Comparison of ENCODE assay signal across 40 cellular contexts in genomic region chr19:14957464-14957863, GRCh38. TPM values are rescaled to one million over a fixed set of nuclear protein-coding genes. Genes with fewer than 3 reads are reported as not detected.
"Had no signal": no experiment of that assay in that cellular context is flagged by ENCODE, and none has a peak within 500 bp of the region (broad histone marks: within the 10 kb centered on the region; RNA-seq: fewer than 3 reads in every experiment).

No MANE protein-coding gene starts in this region.

- H3K4me3 ChIP-seq: adrenal gland, ascending aorta, body of pancreas, breast epithelium, cardiac muscle cell had no signal

- ATAC-seq: activated naive CD4-positive, alpha-beta T cell treated with anti-CD3 and anti-CD28 coated beads, Interleukin-2, amount 50 U/mL, for 72 hours; activated naive CD8-positive, alpha-beta T cell treated with anti-CD3 and anti-CD28 coated beads, Interleukin-2, amount 50 U/mL, for 24 hours; activated T-cell treated with anti-CD3 and anti-CD28 coated beads, Interleukin-2, amount 50 U/mL, for 4 hours; activated T-cell treated with anti-CD3 and anti-CD28 coated beads, Interleukin-2, amount 50 U/mL, for 72 hours; activated T-helper 17 cell treated with anti-CD3 and anti-CD28 coated beads, Interleukin-2, amount 50 U/mL, for 72 hours; body of pancreas had no signal

- DNase-seq: activated effector memory CD4-positive, alpha-beta T cell treated with anti-CD3 and anti-CD28 coated beads, Interleukin-2, amount 50 U/mL, for 16 hours; activated effector memory CD4-positive, alpha-beta T cell treated with Interleukin-2 at 50 U/mL for 16 hours; activated gamma-delta T cell; activated gamma-delta T cell treated with Interleukin-2 at 50 U/mL for 16 hours; activated naive CD4-positive, alpha-beta T cell; activated naive CD4-positive, alpha-beta T cell treated with anti-CD3 and anti-CD28 coated beads for 36 hours; activated naive CD4-positive, alpha-beta T cell treated with anti-CD3 and anti-CD28 coated beads, Interleukin-2, amount 10 ng/mL, durations not matched to agents 7 days and 5 days; activated naive CD4-positive, alpha-beta T cell treated with anti-CD3 and anti-CD28 coated beads, Interleukin-2, amount 50 U/mL, for 16 hours; activated naive CD4-positive, alpha-beta T cell treated with Interleukin-2 at 50 U/mL for 16 hours; activated naive CD8-positive, alpha-beta T cell treated with anti-CD3 and anti-CD28 coated beads for 36 hours; activated naive CD8-positive, alpha-beta T cell treated with anti-CD3 and anti-CD28 coated beads, Interleukin-2, amount 10 ng/mL, durations not matched to agents 7 days and 5 days; activated naive CD8-positive, alpha-beta T cell treated with anti-CD3 and anti-CD28 coated beads, Interleukin-2, amount 50 U/mL, for 24 hours; activated T-cell treated with anti-CD3 and anti-CD28 coated beads, Interleukin-2, amount 50 U/mL, for 1 hour; activated T-cell treated with anti-CD3 and anti-CD28 coated beads, Interleukin-2, amount 50 U/mL, for 24 hours; activated T-cell treated with anti-CD3 and anti-CD28 coated beads, Interleukin-2, amount 50 U/mL, for 4 hours; activated T-cell treated with anti-CD3 and anti-CD28 coated beads, Interleukin-2, amount 50 U/mL, for 48 hours; activated T-cell treated with anti-CD3 and anti-CD28 coated beads, Interleukin-2, amount 50 U/mL, for 72 hours; adrenal gland; amniotic stem cell; amygdala; anterior cingulate cortex; aorta; body of pancreas; brain microvascular endothelial cell; caudate nucleus; central memory CD4-positive, alpha-beta T cell; cerebellar nuclear complex had no signal

- H3K9me3 ChIP-seq: adrenal gland had no signal

- H3K36me3 ChIP-seq: adrenal gland, ascending aorta, brain microvascular endothelial cell, breast epithelium, cardiac muscle cell had no signal

- H3K27me3 ChIP-seq: adrenal gland, ascending aorta, body of pancreas, brain microvascular endothelial cell, cardiac muscle cell had no signal

- FAIRE-seq: astrocyte, bronchial epithelial cell had no signal

- H3K4me1 ChIP-seq: adrenal gland, ascending aorta, body of pancreas, breast epithelium had no signal

- H3K27ac ChIP-seq: adrenal gland, ascending aorta, body of pancreas, brain microvascular endothelial cell, breast epithelium, cardiac muscle cell had no signal

RNA-seq across cellular contexts. Expression of gene OR7C2, which starts 16.2 kb away (rescaled TPM):
- total RNA-seq: activated naive CD4-positive, alpha-beta T cell treated with anti-CD3 and anti-CD28 coated beads for 36 hours; activated naive CD4-positive, alpha-beta T cell treated with anti-CD3 and anti-CD28 coated beads, Interleukin-2, amount 50 U/mL, for 72 hours; activated naive CD8-positive, alpha-beta T cell treated with anti-CD3 and anti-CD28 coated beads for 36 hours; activated naive CD8-positive, alpha-beta T cell treated with anti-CD3 and anti-CD28 coated beads, Interleukin-2, amount 10 ng/mL, durations not matched to agents 7 days and 5 days; activated T-cell treated with anti-CD3 and anti-CD28 coated beads, Interleukin-2, amount 50 U/mL, for 4 hours; activated T-cell treated with anti-CD3 and anti-CD28 coated beads, Interleukin-2, amount 50 U/mL, for 72 hours; activated T-helper 1 cell treated with anti-CD3 and anti-CD28 coated beads, Interleukin-12 subunit alpha, Interleukin-12 subunit beta, Interleukin-2, Interleukin-4 antibody, amounts not matched to agents 30 ng/mL and 10 ng/mL and 1 ng/mL, durations not matched to agents 14 hours and 24 hours and 36 hours; activated T-helper 17 cell treated with anti-CD3 and anti-CD28 coated beads, Interleukin-2, amount 50 U/mL, for 72 hours; activated T-helper 2 cell treated with anti-CD3 and anti-CD28 coated beads, Interferon-gamma antibody, Interleukin-2, Interleukin-4, amounts not matched to agents 10 μg/mL and 5 μg/mL and 100 μg/mL, durations not matched to agents 14 hours and 24 hours and 36 hours; adrenal gland; aorta; ascending aorta; astrocyte; body of pancreas; breast epithelium; bronchial epithelial cell; cardiac muscle cell; cardiac septum; cerebellum; chondrocyte had no signal
- polyA plus RNA-seq: adipose tissue, adrenal gland, aorta, cardiac muscle cell had no signal

RNA-seq across cellular contexts. Expression of gene SLC1A6, which starts 22.2 kb away (rescaled TPM):
- total RNA-seq: activated naive CD4-positive, alpha-beta T cell treated with anti-CD3 and anti-CD28 coated beads for 36 hours; activated naive CD4-positive, alpha-beta T cell treated with anti-CD3 and anti-CD28 coated beads, Interleukin-2, amount 50 U/mL, for 72 hours; activated naive CD8-positive, alpha-beta T cell treated with anti-CD3 and anti-CD28 coated beads for 36 hours; activated naive CD8-positive, alpha-beta T cell treated with anti-CD3 and anti-CD28 coated beads, Interleukin-2, amount 10 ng/mL, durations not matched to agents 7 days and 5 days; activated T-cell treated with anti-CD3 and anti-CD28 coated beads, Interleukin-2, amount 50 U/mL, for 4 hours; activated T-cell treated with anti-CD3 and anti-CD28 coated beads, Interleukin-2, amount 50 U/mL, for 72 hours; activated T-helper 1 cell treated with anti-CD3 and anti-CD28 coated beads, Interleukin-12 subunit alpha, Interleukin-12 subunit beta, Interleukin-2, Interleukin-4 antibody, amounts not matched to agents 30 ng/mL and 10 ng/mL and 1 ng/mL, durations not matched to agents 14 hours and 24 hours and 36 hours; activated T-helper 17 cell treated with anti-CD3 and anti-CD28 coated beads, Interleukin-2, amount 50 U/mL, for 72 hours; activated T-helper 2 cell treated with anti-CD3 and anti-CD28 coated beads, Interferon-gamma antibody, Interleukin-2, Interleukin-4, amounts not matched to agents 10 μg/mL and 5 μg/mL and 100 μg/mL, durations not matched to agents 14 hours and 24 hours and 36 hours; adrenal gland; aorta; ascending aorta; body of pancreas; breast epithelium; bronchial epithelial cell; cardiac septum; chondrocyte had no signal
- polyA plus RNA-seq: adipose tissue, adrenal gland had no signal
